ENCODE assay signal across 1 cellular context in genomic region chr2:194166818-194167217, GRCh38.
TF ChIP-seq lines count a peak whose summit lies in the region.

No MANE protein-coding gene starts in this region.

TF ChIP-seq in Ishikawa, 13 proteins besides CTCF, POLR2A, EP300 and RAD21 (continued from another document):
- TF ChIP-seq REST (IDR thresholded peaks at IDR 0.05; ENCODE audit: low read depth) (no peak), FOXM1 (IDR thresholded peaks at IDR 0.05; ENCODE audit: borderline replicate concordance, low read depth) (no peak)
